Comparison of ENCODE assay signal across 19 cellular contexts in genomic region chr6:4109363-4109815, GRCh38. TPM values are rescaled to one million over a fixed set of nuclear protein-coding genes. Genes with fewer than 3 reads are reported as not detected.
A peak's percentile ranks its signal among the peaks of the same experiment; 100 is the strongest.
DNase-seq lines count a peak whose midpoint lies in the region; ATAC-seq, FAIRE-seq and TF ChIP-seq lines count a peak whose summit lies in the region.
"Not testable (repeated sequence)": the region's sequence is repeated elsewhere in the genome, so short reads cannot be mapped to it uniquely, and the experiment has no call there.
"Had no signal": no experiment of that assay in that cellular context is flagged by ENCODE, and none has a peak within 500 bp of the region (broad histone marks: within the 10 kb centered on the region; RNA-seq: fewer than 3 reads in every experiment).

No MANE protein-coding gene starts in this region.

- H3K4me3 ChIP-seq in fibroblast of lung (replicated peaks in 1 of 4; ENCODE audit: control extremely low read depth in 1 of 4, insufficient read depth in 1 of 4, low read depth in 3 of 4, low read length in 4 of 4); right lobe of liver; upper lobe of right lung: not testable (repeated sequence)

- not testable (repeated sequence) for H3K9me3 ChIP-seq in fibroblast of lung (ENCODE audit: control insufficient read depth, insufficient read depth, low read depth, low read length); right lobe of liver; upper lobe of right lung

- FAIRE-seq in GM18507 (lab: Jason Lieb, UNC): peak; percentile 46

- H3K4me2 ChIP-seq in fibroblast of lung (ENCODE audit: extremely low read depth, insufficient read depth, low read length): not testable (repeated sequence)

- intact Hi-C loops in left ventricle myocardium superior (cut with micrococcal nuclease); right lobe of liver (cut with DNase I); sciatic nerve (cut with DNase I); upper lobe of right lung (cut with DNase I): not testable (repeated sequence)

- TF ChIP-seq CTCF in fibroblast of lung (conservative IDR thresholded peaks at IDR 0.05 in 1 of 2, IDR thresholded peaks at IDR 0.05 in 1 of 2; ENCODE audit: low read depth in 1 of 2, low read length in 2 of 2); right lobe of liver (IDR thresholded peaks at IDR 0.05); upper lobe of right lung (IDR thresholded peaks at IDR 0.05): not testable (repeated sequence)

- H3K27ac ChIP-seq in fibroblast of lung (ENCODE audit: insufficient read depth, low read length); right lobe of liver: not testable (repeated sequence)
- H3K27ac ChIP-seq in upper lobe of right lung: peak overlapping the region; percentile 33

- 67% methylated on average over 4 of the region's 4 CpGs for WGBS in right lobe of liver (ENCODE audit: insufficient coverage, low coverage, low lambda C conversion rate, missing lambda C conversion rate)

- H4K20me1 ChIP-seq in fibroblast of lung (ENCODE audit: control insufficient read depth, extremely low read depth, insufficient read depth, low read length): not testable (repeated sequence)

- not testable (repeated sequence) for H3K36me3 ChIP-seq in fibroblast of lung (ENCODE audit: control insufficient read depth, insufficient read depth, low read length); right lobe of liver; upper lobe of right lung

- ATAC-seq in left ventricle myocardium superior (peak; percentile 82), right lobe of liver (peak in 3 of 4 donors; percentile 11 to 49 (median 20)), sciatic nerve (peak; percentile 80), upper lobe of right lung (peak; percentile 43)

- H2AFZ ChIP-seq in fibroblast of lung (ENCODE audit: low read length): not testable (repeated sequence)

- H3K4me1 ChIP-seq in fibroblast of lung (ENCODE audit: control insufficient read depth, extremely low read depth, insufficient read depth, low read length); right lobe of liver: not testable (repeated sequence)
- H3K4me1 ChIP-seq in upper lobe of right lung: peaks cover 10% of the 10 kb centered on the region

- not testable (repeated sequence) for H3K9ac ChIP-seq in fibroblast of lung (ENCODE audit: insufficient read depth, low read length)

- H3K27me3 ChIP-seq in fibroblast of lung (ENCODE audit: control insufficient read depth, insufficient read depth, low read length); right lobe of liver; upper lobe of right lung: not testable (repeated sequence)

- not testable (repeated sequence) for DNase-seq in GM18507 (ENCODE audit: extremely low spot score, insufficient read length, low read depth); left ventricle myocardium superior; right lobe of liver; sciatic nerve (ENCODE audit: low spot score); upper lobe of right lung
- DNase-seq in NCI-H69 (lab: John Stamatoyannopoulos, UW) (peak; percentile 45), brain pericyte (ENCODE audit: low read depth, low spot score) (peak; percentile 74), fibroblast of lung (ENCODE audit: low read depth in 2 of 2) (peak; percentile 76 to 98)

- TF ChIP-seq POLR2A in right lobe of liver (IDR thresholded peaks at IDR 0.05): not testable (repeated sequence)

- H3K79me2 ChIP-seq in fibroblast of lung (ENCODE audit: control insufficient read depth, insufficient read depth, low read length): not testable (repeated sequence)

RNA-seq across cellular contexts. Expression of gene ECI2, which starts 26.0 kb away (rescaled TPM):
- total RNA-seq in fibroblast of lung (91.4 and 157 TPM in 2 replicates), left ventricle myocardium superior (157 TPM), right lobe of liver (100 to 1,000 TPM in 4 of 6 experiments, 10 to 100 TPM in 2; 76.4 to 140 (median 111) TPM), sciatic nerve (43.5 TPM), upper lobe of right lung (33.9 TPM)
- polyA plus RNA-seq in fibroblast of lung: 85.2 and 130 TPM in 2 replicates
- 107 and 162 TPM in 2 replicates for polyA plus RNA-seq in fibroblast of lung (2012)
- polyA minus RNA-seq in fibroblast of lung (ENCODE audit: low replicate concordance): 37.0 and 76.5 TPM in 2 replicates

RNA-seq across cellular contexts. Expression of gene FAM217A, which starts 30.5 kb away (rescaled TPM):
- total RNA-seq in fibroblast of lung (not detected in 2 replicates), left ventricle myocardium superior (not detected), right lobe of liver (not detected), sciatic nerve (not detected), upper lobe of right lung (not detected)
- not detected in 2 replicates for polyA plus RNA-seq in fibroblast of lung
- not detected in 2 replicates for polyA plus RNA-seq in fibroblast of lung (2012)
- polyA minus RNA-seq in fibroblast of lung (ENCODE audit: low replicate concordance): not detected in 2 replicates
- total RNA-seq: activated CD4-positive, alpha-beta memory T cell treated with anti-CD3 and anti-CD28 coated beads for 36 hours; activated T-helper 17 cell treated with anti-CD3 and anti-CD28 coated beads, Interleukin-2, amount 50 U/mL, for 72 hours; ascending aorta; endodermal cell; foreskin keratinocyte; MCF 10A; naive thymus-derived CD4-positive, alpha-beta T cell; occipital lobe; RPMI7951; SK-MEL-5; upper lobe of left lung had no signal
- polyA plus RNA-seq: foreskin keratinocyte had no signal

Comparison
In these comparisons a context has a peak if more than half of its experiments do, and no peak if none do; other contexts are left out.
1. ATAC-seq: peak in every context shown above with its lines; median percentile 82 in left ventricle myocardium superior; 80 in sciatic nerve; 43 in upper lobe of right lung; 20 in right lobe of liver.